ENCODE assay signal across 9 cellular contexts in genomic region chr6:145372671-145373123, GRCh38.
DNase-seq lines count a peak whose midpoint lies in the region; ATAC-seq and TF ChIP-seq lines count a peak whose summit lies in the region.
"Had no signal": no experiment of that assay in that cellular context is flagged by ENCODE, and none has a peak within 500 bp of the region (broad histone marks: within the 10 kb centered on the region; RNA-seq: fewer than 3 reads in every experiment).

No MANE protein-coding gene starts in this region.

- DNase-seq in Ammon's horn (ENCODE audit: low spot score) (peak; percentile 16), astrocyte of the cerebellum (ENCODE audit: low read depth) (peak; percentile 5), NCI-H524 treated with DMSO at 0.1 percent for 48 hours (lab: John Stamatoyannopoulos, UW) (no peak), nephron progenitor cell (no peak), NCI-H187 treated with DMSO at 0.1 percent for 48 hours (lab: John Stamatoyannopoulos, UW) (no peak)

- H3K9ac ChIP-seq in mucosa of stomach (ENCODE audit: low read length), result peak overlapping the region; percentile 24

- peaks cover 7% of the 10 kb centered on the region for H3K36me3 Mint-ChIP-seq in nephron progenitor cell (ENCODE audit: low read depth)

- H3K4me3 ChIP-seq in astrocyte of the cerebellum (ENCODE audit: low read depth, low read length) (no peak overlapping the region), mucosa of stomach (ENCODE audit: low read length) (no peak overlapping the region)
- H3K4me3 ChIP-seq: body of pancreas had no signal

- peaks cover 7% of the 10 kb centered on the region for H3K9me3 Mint-ChIP-seq in nephron progenitor cell

- H3K9me3 ChIP-seq in mucosa of stomach (ENCODE audit: control insufficient read depth, low read length), result no peaks in the 10 kb centered on the region
- H3K9me3 ChIP-seq: body of pancreas had no signal

- H3K4me1 Mint-ChIP-seq in nephron progenitor cell, result peaks cover 20% of the 10 kb centered on the region

- peak; percentile 98 for ATAC-seq in GM19351 (IDR thresholded peaks at IDR 0.05; ENCODE audit: unreplicated experiment)
- ATAC-seq in HG03175 (IDR thresholded peaks at IDR 0.05; ENCODE audit: unreplicated experiment), result peak; percentile 97
- ATAC-seq: body of pancreas had no signal

- no peak overlapping the region for H3K27ac Mint-ChIP-seq in nephron progenitor cell

- TF ChIP-seq CTCF in astrocyte of the cerebellum (IDR thresholded peaks at IDR 0.05; ENCODE audit: low read depth, low read length, missing control alignments) (no peak), nephron progenitor cell (IDR thresholded peaks at IDR 0.05) (no peak)

- no peak overlapping the region for H3K4me3 Mint-ChIP-seq in nephron progenitor cell

- H3K36me3 ChIP-seq in mucosa of stomach (ENCODE audit: control insufficient read depth, insufficient read depth, low read length), result no peaks in the 10 kb centered on the region

- no peaks in the 10 kb centered on the region for H3K27me3 ChIP-seq in mucosa of stomach (ENCODE audit: control insufficient read depth, insufficient read depth, low read length)
- H3K27me3 ChIP-seq: body of pancreas had no signal

- peaks cover 21% of the 10 kb centered on the region for H3K4me1 ChIP-seq in mucosa of stomach (ENCODE audit: control insufficient read depth, insufficient read depth, low read length)
- H3K4me1 ChIP-seq: body of pancreas had no signal

- H3K27me3 Mint-ChIP-seq in nephron progenitor cell (ENCODE audit: low read depth, poor library complexity), result no peaks in the 10 kb centered on the region

- in situ Hi-C loops in astrocyte of the cerebellum (cut with HindIII; ENCODE audit: low sequenced_read_pairs), result no loop called here

Comparison
In these comparisons a context has a peak if more than half of its experiments do, and no peak if none do; other contexts are left out.
1. DNase-seq: peak in Ammon's horn (single experiment) and astrocyte of the cerebellum (single experiment); none in NCI-H524 treated with DMSO at 0.1 percent for 48 hours (single experiment), nephron progenitor cell (single experiment) and NCI-H187 treated with DMSO at 0.1 percent for 48 hours (single experiment).